Comparison of ENCODE assay signal across 8 cellular contexts in genomic region chr2:219298759-219299371, GRCh38. TPM values are rescaled to one million over a fixed set of nuclear protein-coding genes. Genes with fewer than 3 reads are reported as not detected.
DNase-seq lines count a peak whose midpoint lies in the region; ATAC-seq and TF ChIP-seq lines count a peak whose summit lies in the region.

No MANE protein-coding gene starts in this region.

- POLR2A ChIA-PET in PC-3 (lab: Charles Lee; ENCODE audit: unreplicated experiment), result interaction anchor here (0.6 kb wide), 1 partner anchor 89 kb away, joined by 9 read pairs; the partner anchor contains the start of gene DNPEP

- peaks cover 16% of the 10 kb centered on the region for H3K4me1 ChIP-seq in BLaER1
- H3K4me1 ChIP-seq in PC-3 (ENCODE audit: insufficient read depth, low read length), result peaks cover 15% of the 10 kb centered on the region
- H3K4me1 ChIP-seq in esophagus squamous epithelium, result peaks cover 9 to 23% (median 11%) of the 10 kb centered on the region in 3 donors

- CTCF ChIA-PET in PC-3 (lab: Charles Lee), result no interaction called here

- peaks cover 6 to 12% of the 10 kb centered on the region in 2 donors for H3K4me1 Mint-ChIP-seq in natural killer cell

- H3K4me2 ChIP-seq in BLaER1, result peak overlapping the region; percentile 56
- H3K4me2 ChIP-seq in PC-3 (ENCODE audit: low read length), result peak overlapping the region; percentile 60; the same call in 1 of the 2 replicates

- intact Hi-C loops in PC-3 (cut with micrococcal nuclease), result loop anchor here (5.0 kb wide), 1 partner anchor 122 kb away; the partner anchor contains the start of genes CNPPD1 and RETREG2
- intact Hi-C loops in esophagus squamous epithelium (cut with DNase I), result loop anchor here (5.0 kb wide), 1 partner anchor 137 kb away; the partner anchor contains the start of gene NHEJ1
- intact Hi-C loops in natural killer cell (cut with micrococcal nuclease), result loop anchor here (1.0 kb wide), 2 partner anchors 139 to 241 kb away; partner anchors contain the start of gene NHEJ1

- no peaks in the 10 kb centered on the region for H3K79me2 ChIP-seq in PC-3 (ENCODE audit: low read length)

- no peaks in the 10 kb centered on the region for H3K9me2 ChIP-seq in PC-3 (replicated peaks; ENCODE audit: low read length)

- peak overlapping the region; percentile 66 for H2AFZ ChIP-seq in PC-3 (ENCODE audit: low read length)

- H3K36me3 ChIP-seq in BLaER1 (no peaks in the 10 kb centered on the region), PC-3 (ENCODE audit: low read depth, low read length) (no peaks in the 10 kb centered on the region), esophagus squamous epithelium (no peaks in the 10 kb centered on the region)

- H3K36me3 Mint-ChIP-seq in natural killer cell, result no peaks in the 10 kb centered on the region

- H4K20me1 ChIP-seq in BLaER1 (no peaks in the 10 kb centered on the region; the same call in 1 of the 2 replicates), PC-3 (ENCODE audit: low read length) (no peaks in the 10 kb centered on the region)

- BruUV-seq in PC-3 (replicated peaks; lab: Mats Ljungman, UMichigan), result no TSS peak

- no peaks in the 10 kb centered on the region for H3F3A ChIP-seq in PC-3 (ENCODE audit: low read length, unreplicated experiment)

- TF ChIP-seq CTCF in PC-3 (conservative IDR thresholded peaks at IDR 0.05; ENCODE audit: low read depth, low read length) (peak; percentile 91), esophagus squamous epithelium (IDR thresholded peaks at IDR 0.05) (peak; percentile 97 to 100 (median 99)), natural killer cell (IDR thresholded peaks at IDR 0.05) (peak; percentile 96)

- H3K9ac ChIP-seq in BLaER1, result peak overlapping the region; percentile 6; the same call in 1 of the 2 replicates
- no peak overlapping the region for H3K9ac ChIP-seq in PC-3 (ENCODE audit: low read length)

- WGBS in esophagus squamous epithelium, 2 donors, result 3 to 18% methylated on average over 8 to 12 of the region's 15 CpGs

- no peak overlapping the region for H3K4me3 Mint-ChIP-seq in natural killer cell

- H3K27ac ChIP-seq in BLaER1 (no peak overlapping the region), PC-3 (ENCODE audit: low read length) (no peak overlapping the region), esophagus squamous epithelium (no peak overlapping the region)

- H3K27me3 Mint-ChIP-seq in natural killer cell (ENCODE audit: low read depth in 2 of 2), result peaks cover 16 to 19% of the 10 kb centered on the region in 2 donors

- ATAC-seq in GM19328 (IDR thresholded peaks at IDR 0.05; ENCODE audit: unreplicated experiment) (peak; percentile 41), PC-3 (peak; percentile 59), natural killer cell (peak; percentile 68 to 79 (median 73))

- H3K9me3 Mint-ChIP-seq in natural killer cell, result no peaks in the 10 kb centered on the region

- no peak overlapping the region for H3K27ac Mint-ChIP-seq in natural killer cell

- no peaks in the 10 kb centered on the region for H3K9me3 ChIP-seq in BLaER1
- H3K9me3 ChIP-seq in PC-3 (ENCODE audit: low read length), result no peaks in the 10 kb centered on the region
- no peaks in the 10 kb centered on the region for H3K9me3 ChIP-seq in esophagus squamous epithelium

- TF ChIP-seq POLR2A in esophagus squamous epithelium (IDR thresholded peaks at IDR 0.05), result no peak

- no peak overlapping the region for H3K4me3 ChIP-seq in BLaER1
- H3K4me3 ChIP-seq in PC-3 (ENCODE audit: low read length), result no peak overlapping the region
- no peak overlapping the region for H3K4me3 ChIP-seq in esophagus squamous epithelium

- peaks cover 51% of the 10 kb centered on the region for H3K27me3 ChIP-seq in BLaER1
- peaks cover 34% of the 10 kb centered on the region for H3K27me3 ChIP-seq in PC-3 (ENCODE audit: low read length)
- H3K27me3 ChIP-seq in esophagus squamous epithelium, result peaks cover 0 to 51% (median 0%) of the 10 kb centered on the region in 4 donors

- DNase-seq in HuH-7.5 (ENCODE audit: low spot score) (peak; percentile 96), PC-3 (peak; percentile 87), activated T-cell treated with anti-CD3 and anti-CD28 coated beads for 4 hours (peak; percentile 91), esophagus squamous epithelium (lab: John Stamatoyannopoulos, UW) (no peak), natural killer cell (peak; percentile 89)
- peak; percentile 56 to 90 (median 79) for DNase-seq in stimulated activated naive CD4-positive, alpha-beta T cell (lab: John Stamatoyannopoulos, UW)

RNA-seq across cellular contexts. Expression of gene PTPRN, which starts 10.3 kb away (rescaled TPM):
- total RNA-seq in PC-3 (2014; rRNA removed) (0.07 TPM in 1 of 2 replicates, not detected in the other), esophagus squamous epithelium (not detected), natural killer cell (under 1 TPM in 2 of 3 donors, not detected in 1; 0.23 to 0.35 TPM)

RNA-seq across cellular contexts. Expression of gene DNAJB2, which starts 19.7 kb away (rescaled TPM):
- total RNA-seq in PC-3 (2014; rRNA removed) (62.3 and 98.4 TPM in 2 replicates), esophagus squamous epithelium (10 to 100 TPM; 30.3 to 72.6 (median 35.1) TPM), natural killer cell (100 to 1,000 TPM in 1 of 3 donors, 10 to 100 TPM in 2; 70.3 to 108 (median 98.3) TPM)

RNA-seq across cellular contexts. Expression of gene RESP18, which starts 33.7 kb away (rescaled TPM):
- not detected in 2 replicates for total RNA-seq in PC-3 (2014; rRNA removed)
- total RNA-seq in esophagus squamous epithelium, result not detected
- not detected for total RNA-seq in natural killer cell

RNA-seq across cellular contexts. Expression of gene TUBA4A, which starts 45.1 kb away (rescaled TPM):
- total RNA-seq in PC-3 (2014; rRNA removed) (75.4 and 87.9 TPM in 2 replicates), esophagus squamous epithelium (100 to 1,000 TPM; 104 to 258 (median 169) TPM), natural killer cell (100 to 1,000 TPM; 145 to 188 (median 146) TPM)

RNA-seq across cellular contexts. Expression of gene TUBA4B, which starts 45.8 kb away (rescaled TPM):
- total RNA-seq in PC-3 (2014; rRNA removed), result not detected in 2 replicates
- total RNA-seq in esophagus squamous epithelium, result not detected
- not detected for total RNA-seq in natural killer cell
